6 cellular contexts compared by ENCODE assay signal in the genomic region with DNA sequence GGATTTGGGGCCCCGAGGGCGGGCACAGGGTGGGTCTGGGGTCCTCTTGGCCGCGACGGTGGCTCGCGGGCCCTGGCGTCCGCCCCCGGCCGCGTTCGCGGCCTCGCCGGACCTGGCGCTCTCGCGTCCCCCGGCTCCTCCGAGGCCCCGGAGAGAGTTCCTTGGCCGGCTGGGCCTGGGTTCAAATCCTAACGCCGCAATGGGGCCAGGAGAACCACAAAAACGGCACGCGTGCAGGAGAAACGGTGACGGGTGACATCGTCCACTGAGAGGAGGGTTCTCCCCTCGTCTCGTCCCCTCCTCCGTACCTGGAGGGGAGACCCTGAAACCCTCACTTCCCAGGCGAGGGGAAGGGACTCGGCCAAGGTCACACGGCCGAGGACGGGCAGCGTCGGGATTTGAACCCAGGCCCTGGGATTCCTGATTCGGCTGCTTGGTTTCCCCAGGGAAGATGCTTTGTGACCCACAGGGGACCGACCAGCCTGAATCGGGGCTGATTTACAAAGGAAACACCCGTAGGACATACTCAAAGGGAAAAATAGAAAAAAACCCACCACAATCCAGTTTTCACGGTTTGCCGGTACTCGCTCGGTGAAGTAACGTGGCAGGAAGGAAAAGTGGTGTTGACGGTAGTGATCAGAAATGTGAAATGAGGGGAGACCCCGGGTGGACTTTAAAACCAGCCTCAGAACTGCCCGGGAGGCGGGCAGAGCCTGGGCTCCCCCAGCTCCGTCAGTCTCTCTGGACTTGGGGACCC. TPM values are rescaled to one million over a fixed set of nuclear protein-coding genes. Genes with fewer than 3 reads are reported as not detected.
DNase-seq lines count a peak whose midpoint lies in the region; TF ChIP-seq lines count a peak whose summit lies in the region.

No MANE protein-coding gene starts in this region.

- H3K27ac ChIP-seq in BLaER1 treated with 17β-estradiol and CSF1 and Interleukin-3, amounts not matched to agents 10 nM and 100 nM, result peak overlapping the region; percentile 92 to 98 (median 96)
- H3K27ac ChIP-seq in caudate nucleus (ENCODE audit: low read depth, low read length) (peak overlapping the region; percentile 92), neutrophil (peak overlapping the region; percentile 96)

- peaks cover 66 to 73% (median 70%) of the 10 kb centered on the region in 10 experiments for H3K4me1 ChIP-seq in BLaER1 treated with 17β-estradiol and CSF1 and Interleukin-3, amounts not matched to agents 10 nM and 100 nM
- peaks cover 55 to 67% of the 10 kb centered on the region in 2 experiments for H3K4me1 ChIP-seq in neutrophil (ENCODE audit: control insufficient read depth in 1 of 2, insufficient read depth in 1 of 2, low read depth in 1 of 2, low read length in 1 of 2)

- no peak for TF ChIP-seq CTCF in neutrophil (IDR thresholded peaks at IDR 0.05)

- H3K9ac ChIP-seq in BLaER1 treated with 17β-estradiol and CSF1 and Interleukin-3, amounts not matched to agents 10 nM and 100 nM, result peak overlapping the region; percentile 95 to 99 (median 98)

- H3K9me3 ChIP-seq in BLaER1 treated with 17β-estradiol and CSF1 and Interleukin-3, amounts not matched to agents 10 nM and 100 nM (replicated peaks in 1 of 11), result no peaks in the 10 kb centered on the region
- H3K9me3 ChIP-seq in neutrophil, result no peaks in the 10 kb centered on the region

- no peaks in the 10 kb centered on the region for H3K27me3 ChIP-seq in BLaER1 treated with 17β-estradiol and CSF1 and Interleukin-3, amounts not matched to agents 10 nM and 100 nM
- H3K27me3 ChIP-seq in neutrophil, result no peaks in the 10 kb centered on the region

- peaks cover 68 to 92% (median 88%) of the 10 kb centered on the region in 11 experiments for H4K20me1 ChIP-seq in BLaER1 treated with 17β-estradiol and CSF1 and Interleukin-3, amounts not matched to agents 10 nM and 100 nM

- no peak for DNase-seq in Jurkat, Clone E6-1 (ENCODE audit: low read depth, low spot score)
- DNase-seq in caudate nucleus (lab: John Stamatoyannopoulos, UW) (peak in 9 of 61 donors; percentile 14 to 62 (median 42)), NCI-H524 treated with DMSO at 0.1 percent for 48 hours (lab: John Stamatoyannopoulos, UW) (no peak), DMS53 treated with DMSO at 0.1 percent for 48 hours (lab: John Stamatoyannopoulos, UW; ENCODE audit: unreplicated experiment) (no peak)

- peak overlapping the region; percentile 89 to 98 (median 95) for H3K4me2 ChIP-seq in BLaER1 treated with 17β-estradiol and CSF1 and Interleukin-3, amounts not matched to agents 10 nM and 100 nM

- peaks cover 58 to 72% (median 68%) of the 10 kb centered on the region in 11 experiments for H3K36me3 ChIP-seq in BLaER1 treated with 17β-estradiol and CSF1 and Interleukin-3, amounts not matched to agents 10 nM and 100 nM
- H3K36me3 ChIP-seq in neutrophil, result peaks cover 40% of the 10 kb centered on the region

- H3K4me3 ChIP-seq in BLaER1 treated with 17β-estradiol and CSF1 and Interleukin-3, amounts not matched to agents 10 nM and 100 nM, result peak overlapping the region; percentile 95 to 100 (median 99)
- H3K4me3 ChIP-seq in Jurkat, Clone E6-1 (ENCODE audit: low read length), result peak overlapping the region; percentile 99
- H3K4me3 ChIP-seq in neutrophil (ENCODE audit: low read depth in 1 of 2, low read length in 1 of 2), result peak overlapping the region; percentile 92 to 95

RNA-seq across cellular contexts. Expression of gene SAFB, which starts 0.7 kb away (rescaled TPM):
- polyA plus RNA-seq in Jurkat, Clone E6-1 (2012; ENCODE audit: insufficient read depth, insufficient read length), result 107 TPM

RNA-seq across cellular contexts. Expression of gene SAFB2, which starts 1.0 kb away (rescaled TPM):
- polyA plus RNA-seq in Jurkat, Clone E6-1 (2012; ENCODE audit: insufficient read depth, insufficient read length), result 70.9 TPM

RNA-seq across cellular contexts. Expression of gene TINCR, which starts 55.8 kb away (rescaled TPM):
- polyA plus RNA-seq in Jurkat, Clone E6-1 (2012; ENCODE audit: insufficient read depth, insufficient read length), result 1.1 TPM

RNA-seq across cellular contexts. Expression of gene MICOS13, which starts 56.7 kb away (rescaled TPM):
- polyA plus RNA-seq in Jurkat, Clone E6-1 (2012; ENCODE audit: insufficient read depth, insufficient read length), result 78.7 TPM

RNA-seq across cellular contexts. Expression of gene HSD11B1L, which starts 57.3 kb away (rescaled TPM):
- polyA plus RNA-seq in Jurkat, Clone E6-1 (2012; ENCODE audit: insufficient read depth, insufficient read length), result 10.3 TPM
